Comparison of ENCODE assay signal across 1 cellular context in genomic region chr11:71870661-71871060, GRCh38.
TF ChIP-seq lines count a peak whose summit lies in the region.

No MANE protein-coding gene starts in this region.

TF ChIP-seq in GM12891, 5 proteins besides CTCF, POLR2A, EP300 and RAD21:
- TF ChIP-seq SPI1 (IDR thresholded peaks at IDR 0.05; ENCODE audit: low read depth, low read length) = peak; percentile 65
